In genomic region chr6:36032245-36032644, GRCh38 we compare ENCODE assay signal across 1 cellular context.
TF ChIP-seq lines count a peak whose summit lies in the region.

No MANE protein-coding gene starts in this region.

TF ChIP-seq in GM23338, 12 proteins besides CTCF, POLR2A, EP300 and RAD21 (continued from another document):
- TF ChIP-seq REST (IDR thresholded peaks at IDR 0.05; ENCODE audit: unreplicated experiment) (no peak), ZNF114 (CRISPR knock-in tag; IDR thresholded peaks at IDR 0.05) (no peak), ETS1 (IDR thresholded peaks at IDR 0.05) (no peak), POLR2AphosphoS5 (IDR thresholded peaks at IDR 0.05; ENCODE audit: low read depth) (no peak), JUNB (IDR thresholded peaks at IDR 0.05; ENCODE audit: unreplicated experiment) (no peak), EZH2 (IDR thresholded peaks at IDR 0.05; ENCODE audit: low read depth, unreplicated experiment) (no peak), STAT1 (IDR thresholded peaks at IDR 0.05; ENCODE audit: unreplicated experiment) (no peak)
